ENCODE assay signal across 14 cellular contexts in genomic region chr11:15672822-15673221, GRCh38.
DNase-seq lines count a peak whose midpoint lies in the region; ATAC-seq and TF ChIP-seq lines count a peak whose summit lies in the region.
"Had no signal": no experiment of that assay in that cellular context is flagged by ENCODE, and none has a peak within 500 bp of the region (broad histone marks: within the 10 kb centered on the region; RNA-seq: fewer than 3 reads in every experiment).

No MANE protein-coding gene starts in this region.

- H2BK120ac ChIP-seq in IMR-90 (ENCODE audit: low read depth, low read length): no peak overlapping the region

- ATAC-seq in IMR-90 (ENCODE audit: low read depth): no peak
- ATAC-seq: GM12878 had no signal

- no peak overlapping the region for H2AK5ac ChIP-seq in IMR-90 (ENCODE audit: low read depth, low read length)

- peak overlapping the region; percentile 48 for H2BK20ac ChIP-seq in IMR-90 (ENCODE audit: low read depth, low read length)

- no peak for TF ChIP-seq RAD21 in IMR-90 (IDR thresholded peaks at IDR 0.05; ENCODE audit: low read length)

- POLR2A ChIA-PET in IMR-90 (lab: Charles Lee; ENCODE audit: unreplicated experiment): no interaction called here
- POLR2A ChIA-PET in CD4-positive, alpha-beta memory T cell (lab: Charles Lee; ENCODE audit: partially characterized antibody): no interaction called here

- no peak overlapping the region for H2BK5ac ChIP-seq in IMR-90 (ENCODE audit: low read depth, low read length, poor library complexity, severe bottlenecking)

- H3K27me3 Mint-ChIP-seq in CD4-positive, alpha-beta memory T cell: peaks cover 1 to 7% of the 10 kb centered on the region in 2 donors

- BruUV-seq in IMR-90 (replicated peaks; lab: Mats Ljungman, UMichigan) (no TSS peak), mammary epithelial cell (replicated peaks; lab: Mats Ljungman, UMichigan) (no TSS peak)

- H3F3A ChIP-seq in smooth muscle cell (ENCODE audit: low read depth): no peaks in the 10 kb centered on the region

- H4K91ac ChIP-seq in IMR-90 (ENCODE audit: insufficient read depth, low read depth, low read length): no peak overlapping the region

- peak overlapping the region in 1 of 2 experiments; percentile 52; a peak in 1 of 4 replicates for H4K8ac ChIP-seq in IMR-90 (ENCODE audit: low read depth in 2 of 2, low read length in 2 of 2)

- H3K4me1 Mint-ChIP-seq in CD4-positive, alpha-beta memory T cell: no peaks in the 10 kb centered on the region
- H3K4me1 Mint-ChIP-seq: B cell; CD8-positive, alpha-beta memory T cell had no signal

- H2AFZ ChIP-seq in IMR-90 (replicated peaks; ENCODE audit: low read length, poor library complexity) (no peak overlapping the region), smooth muscle cell (ENCODE audit: low read depth) (no peak overlapping the region), mammary epithelial cell (ENCODE audit: low read depth, low read length) (no peak overlapping the region)
- H2AFZ ChIP-seq: GM23248 had no signal

- TF ChIP-seq CTCF in IMR-90 (conservative IDR thresholded peaks at IDR 0.05; ENCODE audit: low read depth, low read length) (no peak), fibroblast of villous mesenchyme (IDR thresholded peaks at IDR 0.05; ENCODE audit: insufficient read depth, low read depth, low read length) (no peak), smooth muscle cell (IDR thresholded peaks at IDR 0.05; ENCODE audit: borderline replicate concordance, insufficient read depth, poor library complexity, severe bottlenecking) (no peak), mammary epithelial cell (conservative IDR thresholded peaks at IDR 0.05 in 1 of 2, IDR thresholded peaks at IDR 0.05 in 1 of 2; ENCODE audit: extremely low read depth in 1 of 2, insufficient read depth in 1 of 2, low read depth in 1 of 2, low read length in 2 of 2) (no peak)

- H3K14ac ChIP-seq in IMR-90 (replicated peaks; ENCODE audit: low read depth, low read length): no peak overlapping the region

- H3K4me3 ChIP-seq in IMR-90 (ENCODE audit: insufficient read depth, low read depth, low read length) (no peak overlapping the region), fibroblast of villous mesenchyme (ENCODE audit: low read depth, low read length) (no peak overlapping the region), smooth muscle cell (no peak overlapping the region), mammary epithelial cell (replicated peaks in 1 of 3; ENCODE audit: insufficient read depth in 1 of 3, low read depth in 2 of 3, low read length in 3 of 3) (no peak overlapping the region)
- H3K4me3 ChIP-seq in CD4-positive, alpha-beta memory T cell (ENCODE audit: low read length in 2 of 2): no peak overlapping the region
- H3K4me3 ChIP-seq: BLaER1 treated with 17β-estradiol and CSF1 and Interleukin-3, amounts not matched to agents 10 nM and 100 nM; GM12878; GM23248; HAP-1 had no signal

- no peak overlapping the region for H3K4me3 Mint-ChIP-seq in CD4-positive, alpha-beta memory T cell
- H3K4me3 Mint-ChIP-seq: B cell; CD8-positive, alpha-beta memory T cell had no signal

- in situ Hi-C loops in IMR-90 (cut with MboI; ENCODE audit: low sequenced_read_pairs) (no loop called here), mammary epithelial cell (cut with MboI; ENCODE audit: low sequenced_read_pairs in 2 of 2) (no loop called here)

- TF ChIP-seq POLR2A in IMR-90 (IDR thresholded peaks at IDR 0.05; ENCODE audit: low read depth, low read length): no peak

- H2BK15ac ChIP-seq in IMR-90 (ENCODE audit: low read depth, low read length): no peak overlapping the region

- peaks cover 2 to 22% (median 18%) of the 10 kb centered on the region in 8 donors for H3K9me3 Mint-ChIP-seq in CD4-positive, alpha-beta memory T cell

- DNase-seq in IMR-90 (no peak), ecto neural progenitor cell (ENCODE audit: low spot score) (peak; percentile 3), fibroblast of villous mesenchyme (ENCODE audit: low read depth) (peak; percentile 41), smooth muscle cell (lab: John Stamatoyannopoulos, UW; ENCODE audit: unreplicated experiment) (no peak), mammary epithelial cell (no peak), NCI-H2081 treated with DMSO at 0.1 percent for 48 hours (lab: John Stamatoyannopoulos, UW) (no peak)
- no peak for DNase-seq in CD4-positive, alpha-beta memory T cell
- DNase-seq: CD8-positive, alpha-beta memory T cell; DND-41; GM23248 had no signal

- H3K27ac Mint-ChIP-seq in CD4-positive, alpha-beta memory T cell: no peak overlapping the region
- H3K27ac Mint-ChIP-seq: B cell; CD8-positive, alpha-beta memory T cell had no signal

- H3K4me2 ChIP-seq in IMR-90 (ENCODE audit: low read depth, low read length) (no peak overlapping the region), smooth muscle cell (no peak overlapping the region), mammary epithelial cell (ENCODE audit: insufficient read depth, low read depth, low read length) (no peak overlapping the region)
- H3K4me2 ChIP-seq: BLaER1 treated with 17β-estradiol and CSF1 and Interleukin-3, amounts not matched to agents 10 nM and 100 nM had no signal

- CTCF ChIA-PET in IMR-90 (lab: Yijun Ruan, JAX) (no interaction called here), mammary epithelial cell (lab: Charles Lee; ENCODE audit: low non-redundant PET) (no interaction called here)
- CTCF ChIA-PET in CD4-positive, alpha-beta memory T cell (lab: Charles Lee; ENCODE audit: partially characterized antibody): no interaction called here

- no peaks in the 10 kb centered on the region for H4K20me1 ChIP-seq in IMR-90 (ENCODE audit: insufficient read depth, low read length)
- H4K20me1 ChIP-seq in smooth muscle cell (ENCODE audit: low read depth): no peaks in the 10 kb centered on the region
- no peaks in the 10 kb centered on the region for H4K20me1 ChIP-seq in mammary epithelial cell (ENCODE audit: insufficient read depth, low read length)
- H4K20me1 ChIP-seq: BLaER1 treated with 17β-estradiol and CSF1 and Interleukin-3, amounts not matched to agents 10 nM and 100 nM had no signal

- peaks cover 6% of the 10 kb centered on the region for H3K9me1 ChIP-seq in IMR-90 (ENCODE audit: insufficient read depth, low read length)

- H3K79me2 ChIP-seq in smooth muscle cell (ENCODE audit: low read depth): no peaks in the 10 kb centered on the region
- H3K79me2 ChIP-seq in mammary epithelial cell (ENCODE audit: insufficient read depth, low read length): no peaks in the 10 kb centered on the region

- no peak overlapping the region for H3K18ac ChIP-seq in IMR-90 (ENCODE audit: low read depth, low read length)

- H3K4ac ChIP-seq in IMR-90 (ENCODE audit: low read depth, low read length): no peak overlapping the region

- H3K27ac ChIP-seq in IMR-90 (ENCODE audit: insufficient read depth, low read length) (no peak overlapping the region), smooth muscle cell (ENCODE audit: low read depth) (peak overlapping the region; percentile 20), mammary epithelial cell (ENCODE audit: insufficient read depth, low read depth, low read length) (no peak overlapping the region)
- no peak overlapping the region for H3K27ac ChIP-seq in CD4-positive, alpha-beta memory T cell (ENCODE audit: low read depth, low read length)
- H3K27ac ChIP-seq: BLaER1 treated with 17β-estradiol and CSF1 and Interleukin-3, amounts not matched to agents 10 nM and 100 nM; GM23248 had no signal

- H3K9me3 ChIP-seq in IMR-90 (ENCODE audit: control insufficient read depth, insufficient read depth, low read length) (no peaks in the 10 kb centered on the region; the same call in 1 of the 2 replicates), smooth muscle cell (replicated peaks; ENCODE audit: low read depth) (peaks cover 8% of the 10 kb centered on the region), mammary epithelial cell (replicated peaks; ENCODE audit: insufficient read depth, low read length) (no peaks in the 10 kb centered on the region)
- H3K9me3 ChIP-seq in CD4-positive, alpha-beta memory T cell (ENCODE audit: control insufficient read depth in 1 of 2, low read length in 2 of 2): no peaks in the 10 kb centered on the region
- H3K9me3 ChIP-seq: HAP-1 had no signal

- no peak overlapping the region for H3K56ac ChIP-seq in IMR-90 (ENCODE audit: extremely low read depth, insufficient read depth, low read length)

- H3K4me1 ChIP-seq in IMR-90 (ENCODE audit: control insufficient read depth, insufficient read depth, low read length) (no peaks in the 10 kb centered on the region), smooth muscle cell (ENCODE audit: low read depth) (peaks cover 6% of the 10 kb centered on the region), mammary epithelial cell (ENCODE audit: insufficient read depth, low read length) (no peaks in the 10 kb centered on the region)
- no peaks in the 10 kb centered on the region for H3K4me1 ChIP-seq in CD4-positive, alpha-beta memory T cell (ENCODE audit: insufficient read depth, low read length)
- H3K4me1 ChIP-seq: BLaER1 treated with 17β-estradiol and CSF1 and Interleukin-3, amounts not matched to agents 10 nM and 100 nM; HAP-1 had no signal

- intact Hi-C loops in IMR-90 (cut with micrococcal nuclease) (no loop called here), mammary epithelial cell (cut with micrococcal nuclease) (no loop called here)
- intact Hi-C loops in CD4-positive, alpha-beta memory T cell (cut with micrococcal nuclease): no loop called here

- no peaks in the 10 kb centered on the region for H3K27me3 ChIP-seq in IMR-90 (ENCODE audit: control insufficient read depth, insufficient read depth, low read length)
- H3K27me3 ChIP-seq in smooth muscle cell (ENCODE audit: low read depth): no peaks in the 10 kb centered on the region
- H3K27me3 ChIP-seq in mammary epithelial cell (ENCODE audit: insufficient read depth, low read length): no peaks in the 10 kb centered on the region
- no peaks in the 10 kb centered on the region for H3K27me3 ChIP-seq in CD4-positive, alpha-beta memory T cell (ENCODE audit: insufficient read depth, low read length)
- H3K27me3 ChIP-seq: BLaER1 treated with 17β-estradiol and CSF1 and Interleukin-3, amounts not matched to agents 10 nM and 100 nM had no signal

- H3K9ac ChIP-seq in IMR-90 (ENCODE audit: low read depth, low read length) (no peak overlapping the region), smooth muscle cell (ENCODE audit: low read depth) (no peak overlapping the region), mammary epithelial cell (ENCODE audit: insufficient read depth, low read length) (no peak overlapping the region)
- H3K9ac ChIP-seq: BLaER1 treated with 17β-estradiol and CSF1 and Interleukin-3, amounts not matched to agents 10 nM and 100 nM; GM23248 had no signal

- H3K79me1 ChIP-seq in IMR-90 (ENCODE audit: low read depth in 1 of 2, low read length in 2 of 2): no peaks in the 10 kb centered on the region

- H2AK9ac ChIP-seq in IMR-90 (replicated peaks; ENCODE audit: low read depth, low read length, poor library complexity): no peak overlapping the region

- no CpG with 5 or more reads among the region's 3 CpGs for WGBS in IMR-90 (ENCODE audit: extremely low coverage in 2 of 2, insufficient read length in 1 of 2), 2 experiments
- 91% methylated on average over 3 of the region's 3 CpGs for WGBS in smooth muscle cell (ENCODE audit: low lambda C conversion rate)
- 34% methylated on average over 3 of the region's 3 CpGs for WGBS in mammary epithelial cell (ENCODE audit: low coverage, missing lambda C conversion rate)

- dilution Hi-C loops in IMR-90 (cut with HindIII; ENCODE audit: low sequenced_read_pairs, unreplicated experiment) (no loop called here), mammary epithelial cell (cut with HindIII; ENCODE audit: low sequenced_read_pairs) (no loop called here)

- no peaks in the 10 kb centered on the region for H3K36me3 Mint-ChIP-seq in CD4-positive, alpha-beta memory T cell
- H3K36me3 Mint-ChIP-seq: CD8-positive, alpha-beta memory T cell had no signal

- H3K36me3 ChIP-seq in IMR-90 (ENCODE audit: control insufficient read depth, insufficient read depth, low read length): no peaks in the 10 kb centered on the region
- H3K36me3 ChIP-seq in smooth muscle cell (ENCODE audit: low read depth): peaks cover 2% of the 10 kb centered on the region
- no peaks in the 10 kb centered on the region for H3K36me3 ChIP-seq in mammary epithelial cell (ENCODE audit: insufficient read depth, low read length)
- no peaks in the 10 kb centered on the region for H3K36me3 ChIP-seq in CD4-positive, alpha-beta memory T cell (ENCODE audit: insufficient read depth, low read length)
- H3K36me3 ChIP-seq: BLaER1 treated with 17β-estradiol and CSF1 and Interleukin-3, amounts not matched to agents 10 nM and 100 nM; HAP-1 had no signal

- no peak overlapping the region for H4K5ac ChIP-seq in IMR-90 (ENCODE audit: low read depth, low read length)

- H3K23ac ChIP-seq in IMR-90 (ENCODE audit: low read depth, low read length): no peak overlapping the region

Comparison
In these comparisons a context has a peak if more than half of its experiments do, and no peak if none do; other contexts are left out.
1. DNase-seq: peak in ecto neural progenitor cell (single experiment) and fibroblast of villous mesenchyme (single experiment); none in IMR-90 (single experiment), smooth muscle cell (single experiment), mammary epithelial cell (single experiment), CD4-positive, alpha-beta memory T cell (0 of 5) and NCI-H2081 treated with DMSO at 0.1 percent for 48 hours (single experiment).